ENCODE assay signal across 21 cellular contexts in genomic region chr11:80414766-80415165, GRCh38.
DNase-seq lines count a peak whose midpoint lies in the region; ATAC-seq, FAIRE-seq and TF ChIP-seq lines count a peak whose summit lies in the region.
"Had no signal": no experiment of that assay in that cellular context is flagged by ENCODE, and none has a peak within 500 bp of the region (broad histone marks: within the 10 kb centered on the region; RNA-seq: fewer than 3 reads in every experiment).

No MANE protein-coding gene starts in this region.

- no peak for DNase-seq in HepG2 (ENCODE audit: low spot score)
- DNase-seq in right lobe of liver, result no peak
- peak; percentile 66 for DNase-seq in amniotic epithelial cell (ENCODE audit: low read depth)
- DNase-seq in fibroblast of the conjunctiva (ENCODE audit: low read depth), result peak; percentile 46
- no peak for DNase-seq in activated naive CD4-positive, alpha-beta T cell treated with anti-CD3 and anti-CD28 coated beads, Interleukin-2, amount 50 U/mL, for 72 hours (ENCODE audit: low spot score in 2 of 2)
- DNase-seq in NCI-H82 treated with DMSO at 0.1 percent for 48 hours (lab: John Stamatoyannopoulos, UW; ENCODE audit: unreplicated experiment), result no peak
- DNase-seq: activated CD4-positive, alpha-beta memory T cell treated with anti-CD3 and anti-CD28 coated beads, Interleukin-2, amount 10 ng/mL, durations not matched to agents 7 days and 5 days; activated naive CD8-positive, alpha-beta T cell treated with anti-CD3 and anti-CD28 coated beads, Interleukin-2, amount 10 ng/mL, durations not matched to agents 7 days and 5 days; activated T-cell treated with anti-CD3 and anti-CD28 coated beads, Interleukin-2, amount 50 U/mL, for 48 hours; DMS53; endodermal cell; NCI-H1092; NCI-H2081 treated with DMSO at 0.1 percent for 48 hours; NCI-H524 treated with DMSO at 0.1 percent for 48 hours; upper lobe of left lung had no signal

- peaks cover 0 to 6% of the 10 kb centered on the region in 2 donors for H3K36me3 Mint-ChIP-seq in activated naive CD4-positive, alpha-beta T cell treated with anti-CD3 and anti-CD28 coated beads, Interleukin-2, amount 50 U/mL, for 72 hours
- H3K36me3 Mint-ChIP-seq: activated naive CD8-positive, alpha-beta T cell treated with anti-CD3 and anti-CD28 coated beads, Interleukin-2, amount 10 ng/mL, durations not matched to agents 7 days and 5 days; memory B cell had no signal

- H3K4me2 ChIP-seq in HepG2 (ENCODE audit: low read depth, low read length), result no peak overlapping the region
- H3K4me2 ChIP-seq: GM23338 had no signal

- ATAC-seq in HepG2 (no peak), right lobe of liver (no peak), HG02981 (IDR thresholded peaks at IDR 0.05; ENCODE audit: unreplicated experiment) (no peak), HG03280 (IDR thresholded peaks at IDR 0.05; ENCODE audit: unreplicated experiment) (no peak)
- ATAC-seq in activated naive CD4-positive, alpha-beta T cell treated with anti-CD3 and anti-CD28 coated beads, Interleukin-2, amount 50 U/mL, for 72 hours, result no peak
- ATAC-seq: GM23338, Panc1 had no signal

- no peaks in the 10 kb centered on the region for H3K79me2 ChIP-seq in HepG2 (ENCODE audit: insufficient read depth, low read length)

- H2AFZ ChIP-seq in HepG2 (ENCODE audit: low read length), result no peak overlapping the region
- H2AFZ ChIP-seq: GM23338 had no signal

- H4K20me1 ChIP-seq in HepG2 (ENCODE audit: insufficient read depth, low read length), result no peaks in the 10 kb centered on the region

- no peaks in the 10 kb centered on the region for H3K27me3 ChIP-seq in HepG2 (ENCODE audit: control insufficient read depth in 1 of 2, insufficient read depth in 2 of 2, low read length in 2 of 2)
- H3K27me3 ChIP-seq in right lobe of liver, result no peaks in the 10 kb centered on the region
- H3K27me3 ChIP-seq: upper lobe of left lung had no signal

- H3K27ac ChIP-seq in HepG2 (ENCODE audit: extremely low read length, insufficient read depth, low read length) (no peak overlapping the region), right lobe of liver (no peak overlapping the region)
- H3K27ac ChIP-seq: upper lobe of left lung had no signal

- TF ChIP-seq EP300 in HepG2 (IDR thresholded peaks at IDR 0.05; ENCODE audit: low read depth in 2 of 2, low read length in 2 of 2), result no peak
- no peak for TF ChIP-seq EP300 in HepG2 (CRISPR knock-in tag; IDR thresholded peaks at IDR 0.05; ENCODE audit: borderline replicate concordance)

- 1% methylated on average over 3 of the region's 3 CpGs for WGBS in HepG2 (ENCODE audit: low lambda C conversion rate)
- WGBS in right lobe of liver (ENCODE audit: insufficient coverage, low coverage, low lambda C conversion rate, missing lambda C conversion rate), result 46% methylated on average over 3 of the region's 3 CpGs

- no TSS peak for BruUV-seq in HepG2 (replicated peaks; lab: Mats Ljungman, UMichigan)

- H3K27ac Mint-ChIP-seq in activated naive CD4-positive, alpha-beta T cell treated with anti-CD3 and anti-CD28 coated beads, Interleukin-2, amount 50 U/mL, for 72 hours, result no peak overlapping the region
- H3K27ac Mint-ChIP-seq: activated CD4-positive, alpha-beta memory T cell treated with anti-CD3 and anti-CD28 coated beads, Interleukin-2, amount 10 ng/mL, durations not matched to agents 7 days and 5 days; activated naive CD8-positive, alpha-beta T cell treated with anti-CD3 and anti-CD28 coated beads, Interleukin-2, amount 10 ng/mL, durations not matched to agents 7 days and 5 days; endodermal cell; GM23338; memory B cell; stimulated activated naive CD8-positive, alpha-beta T cell treated with anti-CD3 and anti-CD28 coated beads, Interleukin-15, Interleukin-2, amounts not matched to agents 100 ng/mL and 50 ng/mL, for 24 hours had no signal

- CTCF ChIA-PET in HepG2 (lab: Yijun Ruan, JAX; ENCODE audit: low intra/inter-chr PET ratio, low total read pairs), result no interaction called here

- POLR2A ChIA-PET in HepG2 (lab: Yijun Ruan, JAX), result no interaction called here

- H3K4me3 ChIP-seq in HepG2 (replicated peaks in 1 of 3; ENCODE audit: insufficient read depth in 1 of 3, low read depth in 2 of 3, low read length in 3 of 3) (no peak overlapping the region), right lobe of liver (no peak overlapping the region)
- H3K4me3 ChIP-seq: GM23338, upper lobe of left lung had no signal

- no peaks in the 10 kb centered on the region for H3K4me1 ChIP-seq in HepG2 (ENCODE audit: insufficient read depth, low read length)
- no peaks in the 10 kb centered on the region for H3K4me1 ChIP-seq in right lobe of liver
- H3K4me1 ChIP-seq: upper lobe of left lung had no signal

- no peaks in the 10 kb centered on the region for H3K9me3 ChIP-seq in HepG2 (ENCODE audit: low read length)
- H3K9me3 ChIP-seq in right lobe of liver, result no peaks in the 10 kb centered on the region
- H3K9me3 ChIP-seq: upper lobe of left lung had no signal

- H3K36me3 ChIP-seq in HepG2 (replicated peaks in 1 of 2; ENCODE audit: control insufficient read depth in 1 of 2, insufficient read depth in 2 of 2, low read length in 2 of 2) (no peaks in the 10 kb centered on the region), right lobe of liver (no peaks in the 10 kb centered on the region)
- H3K36me3 ChIP-seq: upper lobe of left lung had no signal

- in situ Hi-C loops in HepG2 (cut with HindIII; ENCODE audit: extremely low pct_ligation_motif_present, low pct_unique_long_range_greater_than_20kb), result no loop called here

- TF ChIP-seq POLR2A in HepG2 (IDR thresholded peaks at IDR 0.05; ENCODE audit: insufficient read depth in 1 of 2, low read depth in 2 of 2, low read length in 2 of 2) (no peak), right lobe of liver (IDR thresholded peaks at IDR 0.05) (no peak)

- intact Hi-C loops in HepG2 (cut with micrococcal nuclease; ENCODE audit: unreplicated experiment), result no loop called here
- intact Hi-C loops in right lobe of liver (cut with DNase I), result no loop called here

- TF ChIP-seq CTCF in HepG2 (CRISPR knock-in tag; IDR thresholded peaks at IDR 0.05), result no peak
- no peak for TF ChIP-seq CTCF in right lobe of liver (IDR thresholded peaks at IDR 0.05)

- H3K9ac ChIP-seq in HepG2 (ENCODE audit: insufficient read depth, low read depth, low read length), result no peak overlapping the region

- TF ChIP-seq RAD21 in HepG2 (CRISPR knock-in tag; IDR thresholded peaks at IDR 0.05), result no peak

- H3K9me3 Mint-ChIP-seq in activated naive CD4-positive, alpha-beta T cell treated with anti-CD3 and anti-CD28 coated beads, Interleukin-2, amount 50 U/mL, for 72 hours, result peaks cover 10 to 27% of the 10 kb centered on the region in 2 donors

- no peak for FAIRE-seq in HepG2 (lab: Jason Lieb, UNC)

TF ChIP-seq in HepG2, 621 proteins besides CTCF, POLR2A, EP300 and RAD21:
- TF ChIP-seq ATF7 (IDR thresholded peaks at IDR 0.05) (0 out of 2 replicates have a peak, but pooled peaks have one; percentile 18), ATF7 (CRISPR knock-in tag; IDR thresholded peaks at IDR 0.05) (no peak), MAX (IDR thresholded peaks at IDR 0.05) (no peak), CEBPB (IDR thresholded peaks at IDR 0.05; ENCODE audit: borderline replicate concordance, low read depth, low read length) (0 out of 2 replicates have a peak, but pooled peaks have one; percentile 2), ZNF503 (CRISPR knock-in tag; IDR thresholded peaks at IDR 0.05) (no peak)

Comparison
In these comparisons a context has a peak if more than half of its experiments do, and no peak if none do; other contexts are left out.
1. DNase-seq: peak in amniotic epithelial cell (single experiment) and fibroblast of the conjunctiva (single experiment); none in HepG2 (single experiment), right lobe of liver (0 of 3), activated naive CD4-positive, alpha-beta T cell treated with anti-CD3 and anti-CD28 coated beads, Interleukin-2, amount 50 U/mL, for 72 hours (0 of 2) and NCI-H82 treated with DMSO at 0.1 percent for 48 hours (single experiment).